ENCODE assay signal across 1 cellular context in the genomic region with DNA sequence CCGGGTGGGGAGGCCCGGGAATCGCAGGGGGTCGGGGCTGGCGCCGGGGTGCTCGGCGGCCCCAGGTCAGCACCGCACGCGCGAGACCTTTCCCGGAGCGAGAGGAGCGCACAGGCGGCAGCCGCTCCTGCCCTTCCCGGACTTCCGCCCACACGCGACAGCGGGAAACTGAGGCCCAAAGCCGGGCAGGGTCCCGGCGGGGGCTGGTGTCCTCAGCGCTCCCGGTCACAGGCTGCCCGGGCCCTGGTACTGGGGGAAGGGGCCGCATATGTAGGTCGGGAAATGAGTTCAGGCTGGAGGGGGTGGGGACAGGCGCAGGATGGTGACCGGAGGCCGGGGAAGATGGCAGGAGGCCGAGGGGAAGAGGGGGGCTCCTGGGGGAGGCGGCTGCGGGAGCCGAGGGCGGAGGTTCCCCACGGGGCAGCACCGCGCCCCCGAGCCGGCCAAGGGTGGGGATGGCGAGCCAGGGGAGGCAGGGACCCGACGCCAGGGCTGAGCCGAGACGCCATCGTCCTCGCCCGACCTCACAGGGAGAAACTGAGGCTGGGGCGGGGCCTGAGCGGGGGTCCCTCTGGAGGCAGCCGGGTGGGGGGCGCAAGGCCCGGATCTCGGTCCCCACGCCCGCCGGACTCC.
TF ChIP-seq lines count a peak whose summit lies in the region.

No MANE protein-coding gene starts in this region.

TF ChIP-seq in HEK293, 187 proteins besides CTCF, POLR2A, EP300 and RAD21 (continued from another document and continues in another):
- TF ChIP-seq, protein P1, sequence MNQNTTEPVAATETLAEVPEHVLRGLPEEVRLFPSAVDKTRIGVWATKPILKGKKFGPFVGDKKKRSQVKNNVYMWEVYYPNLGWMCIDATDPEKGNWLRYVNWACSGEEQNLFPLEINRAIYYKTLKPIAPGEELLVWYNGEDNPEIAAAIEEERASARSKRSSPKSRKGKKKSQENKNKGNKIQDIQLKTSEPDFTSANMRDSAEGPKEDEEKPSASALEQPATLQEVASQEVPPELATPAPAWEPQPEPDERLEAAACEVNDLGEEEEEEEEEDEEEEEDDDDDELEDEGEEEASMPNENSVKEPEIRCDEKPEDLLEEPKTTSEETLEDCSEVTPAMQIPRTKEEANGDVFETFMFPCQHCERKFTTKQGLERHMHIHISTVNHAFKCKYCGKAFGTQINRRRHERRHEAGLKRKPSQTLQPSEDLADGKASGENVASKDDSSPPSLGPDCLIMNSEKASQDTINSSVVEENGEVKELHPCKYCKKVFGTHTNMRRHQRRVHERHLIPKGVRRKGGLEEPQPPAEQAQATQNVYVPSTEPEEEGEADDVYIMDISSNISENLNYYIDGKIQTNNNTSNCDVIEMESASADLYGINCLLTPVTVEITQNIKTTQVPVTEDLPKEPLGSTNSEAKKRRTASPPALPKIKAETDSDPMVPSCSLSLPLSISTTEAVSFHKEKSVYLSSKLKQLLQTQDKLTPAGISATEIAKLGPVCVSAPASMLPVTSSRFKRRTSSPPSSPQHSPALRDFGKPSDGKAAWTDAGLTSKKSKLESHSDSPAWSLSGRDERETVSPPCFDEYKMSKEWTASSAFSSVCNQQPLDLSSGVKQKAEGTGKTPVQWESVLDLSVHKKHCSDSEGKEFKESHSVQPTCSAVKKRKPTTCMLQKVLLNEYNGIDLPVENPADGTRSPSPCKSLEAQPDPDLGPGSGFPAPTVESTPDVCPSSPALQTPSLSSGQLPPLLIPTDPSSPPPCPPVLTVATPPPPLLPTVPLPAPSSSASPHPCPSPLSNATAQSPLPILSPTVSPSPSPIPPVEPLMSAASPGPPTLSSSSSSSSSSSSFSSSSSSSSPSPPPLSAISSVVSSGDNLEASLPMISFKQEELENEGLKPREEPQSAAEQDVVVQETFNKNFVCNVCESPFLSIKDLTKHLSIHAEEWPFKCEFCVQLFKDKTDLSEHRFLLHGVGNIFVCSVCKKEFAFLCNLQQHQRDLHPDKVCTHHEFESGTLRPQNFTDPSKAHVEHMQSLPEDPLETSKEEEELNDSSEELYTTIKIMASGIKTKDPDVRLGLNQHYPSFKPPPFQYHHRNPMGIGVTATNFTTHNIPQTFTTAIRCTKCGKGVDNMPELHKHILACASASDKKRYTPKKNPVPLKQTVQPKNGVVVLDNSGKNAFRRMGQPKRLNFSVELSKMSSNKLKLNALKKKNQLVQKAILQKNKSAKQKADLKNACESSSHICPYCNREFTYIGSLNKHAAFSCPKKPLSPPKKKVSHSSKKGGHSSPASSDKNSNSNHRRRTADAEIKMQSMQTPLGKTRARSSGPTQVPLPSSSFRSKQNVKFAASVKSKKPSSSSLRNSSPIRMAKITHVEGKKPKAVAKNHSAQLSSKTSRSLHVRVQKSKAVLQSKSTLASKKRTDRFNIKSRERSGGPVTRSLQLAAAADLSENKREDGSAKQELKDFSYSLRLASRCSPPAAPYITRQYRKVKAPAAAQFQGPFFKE (tag by site-specific recombination; IDR thresholded peaks at IDR 0.05; ENCODE audit: borderline replicate concordance), result no peak
- TF ChIP-seq ZNF391 (tag by site-specific recombination; IDR thresholded peaks at IDR 0.05; ENCODE audit: borderline replicate concordance, low read depth), result peak; percentile 35; the same call in 1 of the 2 replicates
- no peak for TF ChIP-seq ZNF837 (tag by site-specific recombination; IDR thresholded peaks at IDR 0.05)
- no peak for TF ChIP-seq BCL11B (tag by site-specific recombination; IDR thresholded peaks at IDR 0.05; ENCODE audit: low read depth)
- TF ChIP-seq, protein P2, sequence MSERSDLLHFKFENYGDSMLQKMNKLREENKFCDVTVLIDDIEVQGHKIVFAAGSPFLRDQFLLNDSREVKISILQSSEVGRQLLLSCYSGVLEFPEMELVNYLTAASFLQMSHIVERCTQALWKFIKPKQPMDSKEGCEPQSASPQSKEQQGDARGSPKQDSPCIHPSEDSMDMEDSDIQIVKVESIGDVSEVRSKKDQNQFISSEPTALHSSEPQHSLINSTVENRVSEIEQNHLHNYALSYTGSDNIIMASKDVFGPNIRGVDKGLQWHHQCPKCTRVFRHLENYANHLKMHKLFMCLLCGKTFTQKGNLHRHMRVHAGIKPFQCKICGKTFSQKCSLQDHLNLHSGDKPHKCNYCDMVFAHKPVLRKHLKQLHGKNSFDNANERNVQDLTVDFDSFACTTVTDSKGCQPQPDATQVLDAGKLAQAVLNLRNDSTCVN (tag by site-specific recombination; optimal IDR thresholded peaks at IDR 0.05), result peak; percentile 66
- no peak for TF ChIP-seq ZSCAN23 (tag by site-specific recombination; IDR thresholded peaks at IDR 0.05)
- TF ChIP-seq, protein P3, sequence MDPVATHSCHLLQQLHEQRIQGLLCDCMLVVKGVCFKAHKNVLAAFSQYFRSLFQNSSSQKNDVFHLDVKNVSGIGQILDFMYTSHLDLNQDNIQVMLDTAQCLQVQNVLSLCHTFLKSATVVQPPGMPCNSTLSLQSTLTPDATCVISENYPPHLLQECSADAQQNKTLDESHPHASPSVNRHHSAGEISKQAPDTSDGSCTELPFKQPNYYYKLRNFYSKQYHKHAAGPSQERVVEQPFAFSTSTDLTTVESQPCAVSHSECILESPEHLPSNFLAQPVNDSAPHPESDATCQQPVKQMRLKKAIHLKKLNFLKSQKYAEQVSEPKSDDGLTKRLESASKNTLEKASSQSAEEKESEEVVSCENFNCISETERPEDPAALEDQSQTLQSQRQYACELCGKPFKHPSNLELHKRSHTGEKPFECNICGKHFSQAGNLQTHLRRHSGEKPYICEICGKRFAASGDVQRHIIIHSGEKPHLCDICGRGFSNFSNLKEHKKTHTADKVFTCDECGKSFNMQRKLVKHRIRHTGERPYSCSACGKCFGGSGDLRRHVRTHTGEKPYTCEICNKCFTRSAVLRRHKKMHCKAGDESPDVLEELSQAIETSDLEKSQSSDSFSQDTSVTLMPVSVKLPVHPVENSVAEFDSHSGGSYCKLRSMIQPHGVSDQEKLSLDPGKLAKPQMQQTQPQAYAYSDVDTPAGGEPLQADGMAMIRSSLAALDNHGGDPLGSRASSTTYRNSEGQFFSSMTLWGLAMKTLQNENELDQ (tag by site-specific recombination; IDR thresholded peaks at IDR 0.05; ENCODE audit: low read depth), result no peak
- no peak for TF ChIP-seq OVOL3 (tag by site-specific recombination; IDR thresholded peaks at IDR 0.05)
- peak; percentile 26 for TF ChIP-seq SP2 (tag by site-specific recombination; IDR thresholded peaks at IDR 0.05)
- no peak for TF ChIP-seq MYNN (tag by site-specific recombination; IDR thresholded peaks at IDR 0.05; ENCODE audit: borderline replicate concordance)
- TF ChIP-seq ZNF398 (tag by site-specific recombination; IDR thresholded peaks at IDR 0.05), result peak; percentile 92
- peak; percentile 52 for TF ChIP-seq ZNF335 (tag by site-specific recombination; conservative IDR thresholded peaks at IDR 0.05)
- TF ChIP-seq ZNF76 (tag by site-specific recombination; IDR thresholded peaks at IDR 0.05; ENCODE audit: borderline replicate concordance, low read depth), result peak; percentile 66; the same call in 1 of the 2 replicates
- TF ChIP-seq ZNF19 (tag by site-specific recombination; IDR thresholded peaks at IDR 0.05; ENCODE audit: low read depth), result no peak
- TF ChIP-seq ZBTB21 (tag by site-specific recombination; IDR thresholded peaks at IDR 0.05), result no peak
- TF ChIP-seq SP3 (tag by site-specific recombination; IDR thresholded peaks at IDR 0.05), result peak; percentile 24; the same call in 1 of the 2 replicates
- TF ChIP-seq SCRT1 (tag by site-specific recombination; IDR thresholded peaks at IDR 0.05; ENCODE audit: borderline replicate concordance), result no peak
- 0 out of 2 replicates have a peak, but pooled peaks have one; percentile 41 for TF ChIP-seq KLF7 (tag by site-specific recombination; IDR thresholded peaks at IDR 0.05; ENCODE audit: borderline replicate concordance)
- no peak for TF ChIP-seq ZNF548 (tag by site-specific recombination; IDR thresholded peaks at IDR 0.05)
- TF ChIP-seq ZNF571 (tag by site-specific recombination; IDR thresholded peaks at IDR 0.05), result no peak
- peak; percentile 92 for TF ChIP-seq ZBTB20 (tag by site-specific recombination; IDR thresholded peaks at IDR 0.05)
- no peak for TF ChIP-seq ZNF18 (tag by site-specific recombination; IDR thresholded peaks at IDR 0.05)
- TF ChIP-seq ZNF561 (tag by site-specific recombination; IDR thresholded peaks at IDR 0.05; ENCODE audit: borderline replicate concordance), result no peak
- TF ChIP-seq ZNF112 (tag by site-specific recombination; IDR thresholded peaks at IDR 0.05), result no peak
- no peak for TF ChIP-seq ZNF521 (tag by site-specific recombination; IDR thresholded peaks at IDR 0.05)
- TF ChIP-seq ZNF37A (tag by site-specific recombination; IDR thresholded peaks at IDR 0.05), result no peak
- TF ChIP-seq, protein P4, sequence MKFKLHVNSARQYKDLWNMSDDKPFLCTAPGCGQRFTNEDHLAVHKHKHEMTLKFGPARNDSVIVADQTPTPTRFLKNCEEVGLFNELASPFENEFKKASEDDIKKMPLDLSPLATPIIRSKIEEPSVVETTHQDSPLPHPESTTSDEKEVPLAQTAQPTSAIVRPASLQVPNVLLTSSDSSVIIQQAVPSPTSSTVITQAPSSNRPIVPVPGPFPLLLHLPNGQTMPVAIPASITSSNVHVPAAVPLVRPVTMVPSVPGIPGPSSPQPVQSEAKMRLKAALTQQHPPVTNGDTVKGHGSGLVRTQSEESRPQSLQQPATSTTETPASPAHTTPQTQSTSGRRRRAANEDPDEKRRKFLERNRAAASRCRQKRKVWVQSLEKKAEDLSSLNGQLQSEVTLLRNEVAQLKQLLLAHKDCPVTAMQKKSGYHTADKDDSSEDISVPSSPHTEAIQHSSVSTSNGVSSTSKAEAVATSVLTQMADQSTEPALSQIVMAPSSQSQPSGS (tag by site-specific recombination; IDR thresholded peaks at IDR 0.05; ENCODE audit: low read depth), result no peak
- no peak; the same call in 1 of the 2 replicates for TF ChIP-seq ZSCAN30 (tag by site-specific recombination; IDR thresholded peaks at IDR 0.05)
- TF ChIP-seq REPIN1 (tag by site-specific recombination; IDR thresholded peaks at IDR 0.05; ENCODE audit: low read depth), result no peak
- no peak for TF ChIP-seq ZNF133 (tag by site-specific recombination; IDR thresholded peaks at IDR 0.05)
- TF ChIP-seq ZNF792 (tag by site-specific recombination; IDR thresholded peaks at IDR 0.05), result no peak
- peak; percentile 95 for TF ChIP-seq PATZ1 (tag by site-specific recombination; IDR thresholded peaks at IDR 0.05)
- 0 out of 2 replicates have a peak, but pooled peaks have one; percentile 39 for TF ChIP-seq ZBTB48 (tag by site-specific recombination; IDR thresholded peaks at IDR 0.05)
- no peak for TF ChIP-seq ZSCAN16 (tag by site-specific recombination; IDR thresholded peaks at IDR 0.05)
- no peak for TF ChIP-seq KLF10 (tag by site-specific recombination; IDR thresholded peaks at IDR 0.05)
- peak; percentile 93 for TF ChIP-seq GLIS2 (tag by site-specific recombination; IDR thresholded peaks at IDR 0.05)
- TF ChIP-seq ZNF639 (tag by site-specific recombination; IDR thresholded peaks at IDR 0.05), result no peak
